Comparison of ENCODE assay signal across 1 cellular context in genomic region chr10:112525215-112525614, GRCh38.
TF ChIP-seq lines count a peak whose summit lies in the region.

No MANE protein-coding gene starts in this region.

TF ChIP-seq in GM23338, 12 proteins besides CTCF, POLR2A, EP300 and RAD21:
- no peak for TF ChIP-seq ZNF462 (CRISPR knock-in tag; IDR thresholded peaks at IDR 0.05)
- TF ChIP-seq EZH2phosphoT487 (IDR thresholded peaks at IDR 0.05; ENCODE audit: unreplicated experiment) = no peak
- TF ChIP-seq ZNF114 (CRISPR knock-in tag; IDR thresholded peaks at IDR 0.05) = no peak
- TF ChIP-seq EZH2 (IDR thresholded peaks at IDR 0.05; ENCODE audit: low read depth, unreplicated experiment) = no peak
- no peak for TF ChIP-seq STAT1 (IDR thresholded peaks at IDR 0.05; ENCODE audit: unreplicated experiment)
- TF ChIP-seq POLR2AphosphoS5 (IDR thresholded peaks at IDR 0.05; ENCODE audit: low read depth) = no peak
- TF ChIP-seq ETS1 (IDR thresholded peaks at IDR 0.05) = no peak
- no peak for TF ChIP-seq JUNB (IDR thresholded peaks at IDR 0.05; ENCODE audit: unreplicated experiment)
- TF ChIP-seq CREB1 (CRISPR knock-in tag; IDR thresholded peaks at IDR 0.05; ENCODE audit: low read depth) = no peak
- no peak for TF ChIP-seq ZNF331 (CRISPR knock-in tag; IDR thresholded peaks at IDR 0.05; ENCODE audit: low read depth)
- TF ChIP-seq NANOG (IDR thresholded peaks at IDR 0.05; ENCODE audit: borderline replicate concordance) = no peak
- no peak for TF ChIP-seq REST (IDR thresholded peaks at IDR 0.05; ENCODE audit: unreplicated experiment)
